ENCODE assay signal across 14 cellular contexts in genomic region chr11:117203069-117203407, GRCh38. TPM values are rescaled to one million over a fixed set of nuclear protein-coding genes. Genes with fewer than 3 reads are reported as not detected.
A peak's percentile ranks its signal among the peaks of the same experiment; 100 is the strongest.
DNase-seq lines count a peak whose midpoint lies in the region; ATAC-seq and TF ChIP-seq lines count a peak whose summit lies in the region.
"Had no signal": no experiment of that assay in that cellular context is flagged by ENCODE, and none has a peak within 500 bp of the region (broad histone marks: within the 10 kb centered on the region; RNA-seq: fewer than 3 reads in every experiment).

No MANE protein-coding gene starts in this region.

- H3K4me3 Mint-ChIP-seq in activated naive CD8-positive, alpha-beta T cell treated with anti-CD3 and anti-CD28 coated beads, Interleukin-2, amount 10 ng/mL, durations not matched to agents 7 days and 5 days, result no peak overlapping the region
- H3K4me3 Mint-ChIP-seq in activated naive CD8-positive, alpha-beta T cell treated with anti-CD3 and anti-CD28 coated beads for 36 hours, result no peak overlapping the region
- no peak overlapping the region for H3K4me3 Mint-ChIP-seq in natural killer cell
- H3K4me3 Mint-ChIP-seq: brain, H9, mesothelial cell of epicardium had no signal

- H3K27me3 ChIP-seq in transverse colon, result no peaks in the 10 kb centered on the region

- no peaks in the 10 kb centered on the region for H3K9me3 Mint-ChIP-seq in activated naive CD8-positive, alpha-beta T cell treated with anti-CD3 and anti-CD28 coated beads, Interleukin-2, amount 10 ng/mL, durations not matched to agents 7 days and 5 days
- no peaks in the 10 kb centered on the region for H3K9me3 Mint-ChIP-seq in activated naive CD8-positive, alpha-beta T cell treated with anti-CD3 and anti-CD28 coated beads for 36 hours
- no peaks in the 10 kb centered on the region for H3K9me3 Mint-ChIP-seq in natural killer cell
- H3K9me3 Mint-ChIP-seq: brain, mesothelial cell of epicardium had no signal

- H3K4me1 ChIP-seq in transverse colon, result peaks cover 7 to 38% (median 10%) of the 10 kb centered on the region in 4 donors

- H3K27ac ChIP-seq in coronary artery (peak overlapping the region; percentile 97), transverse colon (peak overlapping the region; percentile 84 to 96 (median 88))

- no peak for TF ChIP-seq POLR2A in transverse colon (IDR thresholded peaks at IDR 0.05)

- H3K27me3 Mint-ChIP-seq in activated naive CD8-positive, alpha-beta T cell treated with anti-CD3 and anti-CD28 coated beads, Interleukin-2, amount 10 ng/mL, durations not matched to agents 7 days and 5 days, result no peaks in the 10 kb centered on the region
- no peaks in the 10 kb centered on the region for H3K27me3 Mint-ChIP-seq in activated naive CD8-positive, alpha-beta T cell treated with anti-CD3 and anti-CD28 coated beads for 36 hours
- H3K27me3 Mint-ChIP-seq in natural killer cell (ENCODE audit: low read depth in 2 of 2), result no peaks in the 10 kb centered on the region
- H3K27me3 Mint-ChIP-seq: brain had no signal

- H3K36me3 Mint-ChIP-seq in activated naive CD8-positive, alpha-beta T cell treated with anti-CD3 and anti-CD28 coated beads, Interleukin-2, amount 10 ng/mL, durations not matched to agents 7 days and 5 days, result peaks cover 9% of the 10 kb centered on the region
- H3K36me3 Mint-ChIP-seq in activated naive CD8-positive, alpha-beta T cell treated with anti-CD3 and anti-CD28 coated beads for 36 hours, result peaks cover 5% of the 10 kb centered on the region
- peaks cover 8% of the 10 kb centered on the region for H3K36me3 Mint-ChIP-seq in natural killer cell

- WGBS in transverse colon (ENCODE audit: low coverage in 1 of 2), 2 donors, result 71% methylated on average over 10 of the region's 10 CpGs; no CpG with 5 or more reads in 1 of the 2 donors

- in situ Hi-C loops in transverse colon (cut with MboI; ENCODE audit: low pct_ligation_motif_present in 1 of 4, low pct_unique_long_range_greater_than_20kb in 1 of 4, low sequenced_read_pairs in 3 of 4), result no loop called here

- TF ChIP-seq EP300 in transverse colon (IDR thresholded peaks at IDR 0.05; ENCODE audit: low read depth), result no peak

- peak overlapping the region; percentile 75 for H3K4me3 ChIP-seq in coronary artery
- peak overlapping the region in 3 of 4 donors; percentile 34 to 47 (median 43) for H3K4me3 ChIP-seq in transverse colon

- TF ChIP-seq CTCF in coronary artery (IDR thresholded peaks at IDR 0.05) (no peak), natural killer cell (IDR thresholded peaks at IDR 0.05) (no peak), transverse colon (IDR thresholded peaks at IDR 0.05) (no peak)

- POLR2A ChIA-PET in activated naive CD8-positive, alpha-beta T cell treated with anti-CD3 and anti-CD28 coated beads, Interleukin-2, amount 10 ng/mL, durations not matched to agents 7 days and 5 days (lab: Charles Lee), result interaction anchor here (1.1 to 1.8 kb wide), 3 partner anchors 9 to 19 kb away, joined by 3 to 7 read pairs (median 5); no protein-coding TSS in a partner anchor

- ATAC-seq in activated naive CD8-positive, alpha-beta T cell treated with anti-CD3 and anti-CD28 coated beads, Interleukin-2, amount 10 ng/mL, durations not matched to agents 7 days and 5 days (ENCODE audit: low read depth), result peak; percentile 21
- ATAC-seq in natural killer cell, result no peak

- intact Hi-C loops in natural killer cell (cut with micrococcal nuclease), result no loop called here
- intact Hi-C loops in transverse colon (cut with DNase I; ENCODE audit: low total_unique reads), result no loop called here

- H3K27ac Mint-ChIP-seq in activated naive CD8-positive, alpha-beta T cell treated with anti-CD3 and anti-CD28 coated beads, Interleukin-2, amount 10 ng/mL, durations not matched to agents 7 days and 5 days, result no peak overlapping the region
- H3K27ac Mint-ChIP-seq in activated naive CD8-positive, alpha-beta T cell treated with anti-CD3 and anti-CD28 coated beads for 36 hours, result no peak overlapping the region
- peak overlapping the region; percentile 45 to 77 for H3K27ac Mint-ChIP-seq in natural killer cell
- H3K27ac Mint-ChIP-seq: mesothelial cell of epicardium had no signal

- H3K36me3 ChIP-seq in transverse colon, result peaks cover 0 to 10% (median 0%) of the 10 kb centered on the region in 4 donors

- no peaks in the 10 kb centered on the region for H3K9me3 ChIP-seq in transverse colon

- H3K4me1 Mint-ChIP-seq in activated naive CD8-positive, alpha-beta T cell treated with anti-CD3 and anti-CD28 coated beads, Interleukin-2, amount 10 ng/mL, durations not matched to agents 7 days and 5 days, result no peaks in the 10 kb centered on the region
- peaks cover 2% of the 10 kb centered on the region for H3K4me1 Mint-ChIP-seq in activated naive CD8-positive, alpha-beta T cell treated with anti-CD3 and anti-CD28 coated beads for 36 hours
- H3K4me1 Mint-ChIP-seq in natural killer cell, result peaks cover 0 to 10% of the 10 kb centered on the region in 2 donors

- DNase-seq in activated naive CD8-positive, alpha-beta T cell treated with anti-CD3 and anti-CD28 coated beads, Interleukin-2, amount 10 ng/mL, durations not matched to agents 7 days and 5 days, result no peak
- no peak for DNase-seq in activated naive CD8-positive, alpha-beta T cell treated with anti-CD3 and anti-CD28 coated beads for 36 hours
- no peak for DNase-seq in coronary artery (ENCODE audit: low spot score)
- no peak for DNase-seq in natural killer cell
- DNase-seq in transverse colon, result no peak
- DNase-seq in NCI-H510A (lab: John Stamatoyannopoulos, UW), result no peak
- no peak for DNase-seq in activated CD4-positive, alpha-beta T cell treated with anti-CD3 and anti-CD28 coated beads, Interleukin-2, amount 50 U/mL, for 1 hour
- no peak for DNase-seq in DMS 273 (lab: John Stamatoyannopoulos, UW; ENCODE audit: unreplicated experiment)
- DNase-seq: DND-41, H9, NCI-H1092 treated with DMSO at 0.1 percent for 48 hours, T-helper 9 cell had no signal

RNA-seq across cellular contexts. Expression of gene TAGLN, which starts 3.9 kb away (rescaled TPM):
- 1 to 10 TPM; 6.2 to 6.4 TPM for total RNA-seq in activated naive CD8-positive, alpha-beta T cell treated with anti-CD3 and anti-CD28 coated beads, Interleukin-2, amount 10 ng/mL, durations not matched to agents 7 days and 5 days
- total RNA-seq in activated naive CD8-positive, alpha-beta T cell treated with anti-CD3 and anti-CD28 coated beads for 36 hours, result 1 to 10 TPM; 2.0 TPM
- 10 to 100 TPM in 1 of 3 donors, 1 to 10 TPM in 2; 8.2 to 18.0 (median 8.3) TPM for total RNA-seq in natural killer cell
- total RNA-seq in transverse colon, result 1,000 to 10,000 TPM in 3 of 4 donors, 100 to 1,000 TPM in 1; 899 to 4,235 (median 1,393) TPM

RNA-seq across cellular contexts. Expression of gene SIDT2, which starts 24.5 kb away (rescaled TPM):
- 10 to 100 TPM; 34.9 to 35.0 TPM for total RNA-seq in activated naive CD8-positive, alpha-beta T cell treated with anti-CD3 and anti-CD28 coated beads, Interleukin-2, amount 10 ng/mL, durations not matched to agents 7 days and 5 days
- 1 to 10 TPM; 8.0 to 8.7 TPM for total RNA-seq in activated naive CD8-positive, alpha-beta T cell treated with anti-CD3 and anti-CD28 coated beads for 36 hours
- 100 to 1,000 TPM in 1 of 3 donors, 10 to 100 TPM in 2; 80.0 to 111 (median 82.0) TPM for total RNA-seq in natural killer cell
- 10 to 100 TPM; 68.1 to 95.0 (median 78.2) TPM for total RNA-seq in transverse colon

RNA-seq across cellular contexts. Expression of gene PCSK7, which starts 28.8 kb away (rescaled TPM):
- total RNA-seq in activated naive CD8-positive, alpha-beta T cell treated with anti-CD3 and anti-CD28 coated beads, Interleukin-2, amount 10 ng/mL, durations not matched to agents 7 days and 5 days, result 100 to 1,000 TPM; 191 to 195 TPM
- 10 to 100 TPM; 85.0 to 85.9 TPM for total RNA-seq in activated naive CD8-positive, alpha-beta T cell treated with anti-CD3 and anti-CD28 coated beads for 36 hours
- total RNA-seq in natural killer cell (100 to 1,000 TPM; 397 to 471 (median 441) TPM), transverse colon (100 to 1,000 TPM; 182 to 432 (median 204) TPM)

RNA-seq across cellular contexts. Expression of gene RNF214, which starts 29.4 kb away (rescaled TPM):
- 10 to 100 TPM; 22.6 to 26.0 TPM for total RNA-seq in activated naive CD8-positive, alpha-beta T cell treated with anti-CD3 and anti-CD28 coated beads, Interleukin-2, amount 10 ng/mL, durations not matched to agents 7 days and 5 days
- total RNA-seq in activated naive CD8-positive, alpha-beta T cell treated with anti-CD3 and anti-CD28 coated beads for 36 hours, result 10 to 100 TPM; 16.6 to 17.3 TPM
- total RNA-seq in natural killer cell (10 to 100 TPM; 13.7 to 20.7 (median 17.3) TPM), transverse colon (100 to 1,000 TPM in 1 of 4 donors, 10 to 100 TPM in 3; 11.1 to 139 (median 14.5) TPM)

RNA-seq across cellular contexts. Expression of gene PAFAH1B2, which starts 59.0 kb away (rescaled TPM):
- total RNA-seq in activated naive CD8-positive, alpha-beta T cell treated with anti-CD3 and anti-CD28 coated beads, Interleukin-2, amount 10 ng/mL, durations not matched to agents 7 days and 5 days, result 10 to 100 TPM; 58.5 to 60.4 TPM
- 10 to 100 TPM; 67.5 to 67.6 TPM for total RNA-seq in activated naive CD8-positive, alpha-beta T cell treated with anti-CD3 and anti-CD28 coated beads for 36 hours
- total RNA-seq in natural killer cell, result 10 to 100 TPM; 46.1 to 71.0 (median 58.8) TPM
- total RNA-seq in transverse colon, result 10 to 100 TPM; 18.1 to 90.8 (median 78.3) TPM

Comparison
In these comparisons a context has a peak if more than half of its experiments do, and no peak if none do; other contexts are left out.
1. H3K27ac Mint-ChIP-seq: peak in natural killer cell (2 of 2); none in activated naive CD8-positive, alpha-beta T cell treated with anti-CD3 and anti-CD28 coated beads, Interleukin-2, amount 10 ng/mL, durations not matched to agents 7 days and 5 days (single experiment) and activated naive CD8-positive, alpha-beta T cell treated with anti-CD3 and anti-CD28 coated beads for 36 hours (single experiment).
2. RNA of gene TAGLN, which starts 3.9 kb away (total RNA-seq): 899 to 4,235 TPM in transverse colon; 8.2 to 18.0 TPM in natural killer cell, 6.2 to 6.4 TPM in activated naive CD8-positive, alpha-beta T cell treated with anti-CD3 and anti-CD28 coated beads, Interleukin-2, amount 10 ng/mL, durations not matched to agents 7 days and 5 days and 2.0 TPM in activated naive CD8-positive, alpha-beta T cell treated with anti-CD3 and anti-CD28 coated beads for 36 hours; every median in the first group is over 10 times any median in the second.